ENCODE assay signal across 17 cellular contexts in the genomic region with DNA sequence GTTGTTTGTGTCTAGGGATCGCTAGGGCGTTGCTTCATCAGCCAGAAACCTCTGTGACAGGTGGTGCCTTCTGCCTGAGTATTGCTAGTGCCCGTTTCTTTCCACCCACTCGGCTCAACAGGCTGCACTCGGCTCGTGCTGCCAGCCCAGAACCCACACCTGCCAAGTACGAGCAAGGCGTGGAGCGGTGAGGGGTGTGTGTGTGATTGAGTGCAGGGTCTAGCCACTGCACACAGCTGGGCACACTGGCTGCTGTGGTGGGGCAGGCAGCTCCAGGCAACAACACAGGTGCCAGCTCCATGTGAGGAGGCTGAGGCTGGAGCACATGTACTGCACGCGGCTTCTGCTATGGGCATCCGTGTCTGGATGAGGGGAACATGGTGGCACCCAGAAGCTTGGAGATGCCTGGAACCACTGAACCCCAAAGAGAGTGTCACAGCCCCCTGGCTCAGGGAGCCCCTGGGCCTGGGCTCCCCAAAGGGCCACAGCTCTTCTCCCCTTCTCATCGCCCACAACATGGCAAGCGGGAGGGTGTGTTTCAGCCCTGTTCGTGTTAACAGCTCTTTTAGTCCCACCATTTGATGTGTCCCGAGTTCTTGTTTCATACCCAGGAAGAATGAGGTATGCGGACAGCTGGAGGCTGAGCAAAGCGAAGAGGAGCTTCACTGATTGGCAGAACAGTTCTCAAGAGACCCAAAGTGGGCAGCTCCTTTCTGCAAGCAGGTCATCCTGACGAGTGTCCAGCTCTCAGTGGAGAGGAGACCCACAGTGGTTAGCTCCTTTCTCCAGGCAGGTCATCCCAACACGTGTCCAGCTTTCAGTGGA.
DNase-seq lines count a peak whose midpoint lies in the region; ATAC-seq and TF ChIP-seq lines count a peak whose summit lies in the region.
"Had no signal": no experiment of that assay in that cellular context is flagged by ENCODE, and none has a peak within 500 bp of the region (broad histone marks: within the 10 kb centered on the region; RNA-seq: fewer than 3 reads in every experiment).

No MANE protein-coding gene starts in this region.

- TF ChIP-seq CTCF in OCI-LY7 (conservative IDR thresholded peaks at IDR 0.05; ENCODE audit: low read length) (no peak), HFFc6 (IDR thresholded peaks at IDR 0.05) (no peak)

- no peaks in the 10 kb centered on the region for H3K9me3 Mint-ChIP-seq in memory B cell
- H3K9me3 Mint-ChIP-seq in activated naive CD4-positive, alpha-beta T cell treated with anti-CD3 and anti-CD28 coated beads, Interleukin-2, amount 50 U/mL, for 72 hours = no peaks in the 10 kb centered on the region
- no peaks in the 10 kb centered on the region for H3K9me3 Mint-ChIP-seq in HFFc6
- H3K9me3 Mint-ChIP-seq: naive thymus-derived CD8-positive, alpha-beta T cell had no signal

- H3K9me2 ChIP-seq in OCI-LY7 (ENCODE audit: insufficient read depth, low read length) = no peaks in the 10 kb centered on the region

- no peaks in the 10 kb centered on the region for H4K20me1 ChIP-seq in OCI-LY7 (ENCODE audit: insufficient read depth, low read length)

- H3K4me2 ChIP-seq in OCI-LY7 (ENCODE audit: low read length) = peak overlapping the region; percentile 69

- no peaks in the 10 kb centered on the region for H3K27me3 Mint-ChIP-seq in memory B cell
- H3K27me3 Mint-ChIP-seq in HFFc6 (ENCODE audit: insufficient read depth) = no peaks in the 10 kb centered on the region
- H3K27me3 Mint-ChIP-seq: naive thymus-derived CD8-positive, alpha-beta T cell; T-helper 17 cell had no signal

- peak overlapping the region; percentile 42 for H3K27ac ChIP-seq in OCI-LY7 (ENCODE audit: low read depth, low read length, poor library complexity, severe bottlenecking)
- H3K27ac ChIP-seq: left lung had no signal

- CTCF ChIA-PET in OCI-LY7 (lab: Charles Lee; ENCODE audit: unreplicated experiment) = interaction anchor here (0.6 to 1.4 kb wide), 2 partner anchors 17 to 52 kb away, joined by 3 to 4 read pairs; no protein-coding TSS in a partner anchor

- no peaks in the 10 kb centered on the region for H3K9me3 ChIP-seq in OCI-LY7 (ENCODE audit: low read length)
- H3K9me3 ChIP-seq: left lung had no signal

- H3K36me3 Mint-ChIP-seq in memory B cell (peaks cover 3% of the 10 kb centered on the region), HFFc6 (ENCODE audit: low read depth) (no peaks in the 10 kb centered on the region; the same call in 1 of the 2 replicates)
- H3K36me3 Mint-ChIP-seq in activated naive CD4-positive, alpha-beta T cell treated with anti-CD3 and anti-CD28 coated beads, Interleukin-2, amount 50 U/mL, for 72 hours = no peaks in the 10 kb centered on the region
- H3K36me3 Mint-ChIP-seq: naive thymus-derived CD8-positive, alpha-beta T cell had no signal

- H3K4me1 ChIP-seq in OCI-LY7 (ENCODE audit: insufficient read depth, low read length, poor library complexity, severe bottlenecking) = peaks cover 84% of the 10 kb centered on the region
- H3K4me1 ChIP-seq: left lung had no signal

- BruUV-seq in OCI-LY7 (replicated peaks; lab: Mats Ljungman, UMichigan) = no TSS peak

- POLR2A ChIA-PET in OCI-LY7 (lab: Charles Lee) = interaction anchor here (1.0 to 9.9 kb wide), 17 partner anchors 8 to 219 kb away, joined by 3 to 119 read pairs (median 4); partner anchors contain the start of gene HDAC9

- peaks cover 28% of the 10 kb centered on the region for H3K36me3 ChIP-seq in OCI-LY7 (ENCODE audit: insufficient read depth, low read length)
- H3K36me3 ChIP-seq: left lung had no signal

- H3K4me1 Mint-ChIP-seq in memory B cell = peaks cover 40% of the 10 kb centered on the region
- peaks cover 7% of the 10 kb centered on the region for H3K4me1 Mint-ChIP-seq in HFFc6 (ENCODE audit: low read depth)
- H3K4me1 Mint-ChIP-seq: T-helper 17 cell had no signal

- ATAC-seq in GM21786 (IDR thresholded peaks at IDR 0.05; ENCODE audit: unreplicated experiment) (peak; percentile 36), memory B cell (ENCODE audit: low read depth) (peak; percentile 74), GM18873 (IDR thresholded peaks at IDR 0.05; ENCODE audit: low FRiP score, unreplicated experiment) (no peak)
- no peak for ATAC-seq in activated naive CD4-positive, alpha-beta T cell treated with anti-CD3 and anti-CD28 coated beads, Interleukin-2, amount 50 U/mL, for 72 hours
- ATAC-seq: left lung; naive thymus-derived CD8-positive, alpha-beta T cell; T-helper 17 cell had no signal

- peak overlapping the region; percentile 15; the same call in 1 of the 2 replicates for H2AFZ ChIP-seq in OCI-LY7 (ENCODE audit: low read length)

- peak overlapping the region; percentile 64 for H3K4me3 Mint-ChIP-seq in memory B cell
- no peak overlapping the region for H3K4me3 Mint-ChIP-seq in HFFc6
- H3K4me3 Mint-ChIP-seq: T-helper 17 cell had no signal

- H3K27ac Mint-ChIP-seq in memory B cell = peak overlapping the region; percentile 90
- H3K27ac Mint-ChIP-seq in activated naive CD4-positive, alpha-beta T cell treated with anti-CD3 and anti-CD28 coated beads, Interleukin-2, amount 50 U/mL, for 72 hours = no peak overlapping the region
- H3K27ac Mint-ChIP-seq in HFFc6 = no peak overlapping the region
- H3K27ac Mint-ChIP-seq: T-helper 17 cell had no signal

- peaks cover 47% of the 10 kb centered on the region for H3K79me2 ChIP-seq in OCI-LY7 (ENCODE audit: insufficient read depth, low read depth, low read length)

- intact Hi-C loops in OCI-LY7 (cut with micrococcal nuclease; ENCODE audit: unreplicated experiment) = loop anchor here (5.0 kb wide), 1 partner anchor 216 kb away; no protein-coding TSS in a partner anchor

- peak overlapping the region; percentile 40 for H3K4me3 ChIP-seq in OCI-LY7 (ENCODE audit: low read depth, low read length, poor library complexity, severe bottlenecking)
- H3K4me3 ChIP-seq: left lung had no signal

- peak; percentile 76 for DNase-seq in DMS 273 (lab: John Stamatoyannopoulos, UW; ENCODE audit: unreplicated experiment)
- DNase-seq in OCI-LY7 (ENCODE audit: low spot score) = peak; percentile 66
- peak in 1 of 2 donors; percentile 15 for DNase-seq in memory B cell (ENCODE audit: low spot score in 2 of 2)
- DNase-seq in activated naive CD4-positive, alpha-beta T cell treated with anti-CD3 and anti-CD28 coated beads, Interleukin-2, amount 50 U/mL, for 72 hours (ENCODE audit: low spot score in 2 of 2) = no peak
- DNase-seq in HFFc6 = no peak
- DNase-seq in SIG-M5 (lab: John Stamatoyannopoulos, UW) = no peak
- DNase-seq: ACHN; activated CD4-positive, CD25-positive, alpha-beta regulatory T cell treated with anti-CD3 and anti-CD28 coated beads, Interleukin-2, amount 50 U/mL, for 72 hours; activated naive CD4-positive, alpha-beta T cell treated with Interleukin-2 at 50 U/mL for 16 hours; COR-L47; naive thymus-derived CD8-positive, alpha-beta T cell; NCI-H2029; NCI-H526 treated with DMSO at 0.1 percent for 48 hours; T-helper 17 cell had no signal

Comparison
In these comparisons a context has a peak if more than half of its experiments do, and no peak if none do; other contexts are left out.
1. DNase-seq: peak in DMS 273 (single experiment) and OCI-LY7 (single experiment); none in activated naive CD4-positive, alpha-beta T cell treated with anti-CD3 and anti-CD28 coated beads, Interleukin-2, amount 50 U/mL, for 72 hours (0 of 2), HFFc6 (single experiment) and SIG-M5 (single experiment).
2. ATAC-seq: peak in GM21786 (single experiment) and memory B cell (single experiment); none in activated naive CD4-positive, alpha-beta T cell treated with anti-CD3 and anti-CD28 coated beads, Interleukin-2, amount 50 U/mL, for 72 hours (0 of 2) and GM18873 (single experiment).